ENCODE assay signal across 8 cellular contexts in genomic region chr4:24988776-24989175, GRCh38. TPM values are rescaled to one million over a fixed set of nuclear protein-coding genes. Genes with fewer than 3 reads are reported as not detected.
DNase-seq lines count a peak whose midpoint lies in the region; ATAC-seq and TF ChIP-seq lines count a peak whose summit lies in the region.

No MANE protein-coding gene starts in this region.

- no peaks in the 10 kb centered on the region for H3K27me3 ChIP-seq in kidney epithelial cell (ENCODE audit: control insufficient read depth, insufficient read depth, low read length)

- no peak overlapping the region for H3K4me3 ChIP-seq in kidney epithelial cell (ENCODE audit: low read depth, low read length)

- no peak for ATAC-seq in activated T-cell treated with anti-CD3 and anti-CD28 coated beads, Interleukin-2, amount 50 U/mL, for 72 hours (replicated peaks in 1 of 2)

- TF ChIP-seq CTCF in kidney epithelial cell (IDR thresholded peaks at IDR 0.05; ENCODE audit: insufficient read depth, low read length, poor library complexity, severe bottlenecking), result peak; percentile 46

- H3K9me3 Mint-ChIP-seq in activated T-cell treated with anti-CD3 and anti-CD28 coated beads, Interleukin-2, amount 50 U/mL, for 72 hours, result no peaks in the 10 kb centered on the region

- H3K4me1 Mint-ChIP-seq in activated T-cell treated with anti-CD3 and anti-CD28 coated beads, Interleukin-2, amount 50 U/mL, for 72 hours (ENCODE audit: low read depth), result no peaks in the 10 kb centered on the region

- peak; percentile 75 for TF ChIP-seq RAD21 in Ishikawa (IDR thresholded peaks at IDR 0.05; ENCODE audit: low read depth)

- H3K4me3 Mint-ChIP-seq in activated T-cell treated with anti-CD3 and anti-CD28 coated beads, Interleukin-2, amount 50 U/mL, for 72 hours, result no peak overlapping the region

- no peaks in the 10 kb centered on the region for H3K36me3 ChIP-seq in kidney epithelial cell (ENCODE audit: control insufficient read depth, insufficient read depth, low read length)

- H3K36me3 Mint-ChIP-seq in activated T-cell treated with anti-CD3 and anti-CD28 coated beads, Interleukin-2, amount 50 U/mL, for 72 hours (ENCODE audit: insufficient read depth in 2 of 2), result no peaks in the 10 kb centered on the region

- peak; percentile 24 for DNase-seq in COLO668 (lab: John Stamatoyannopoulos, UW; ENCODE audit: unreplicated experiment)
- DNase-seq in astrocyte of the hippocampus (ENCODE audit: low read depth, low spot score), result peak; percentile 35
- no peak for DNase-seq in kidney epithelial cell (ENCODE audit: low read depth)
- DNase-seq in activated CD4-positive, alpha-beta T cell treated with anti-CD3 and anti-CD28 coated beads, Interleukin-2, amount 50 U/mL, for 48 hours, result no peak
- DNase-seq in hippocampal formation (lab: John Stamatoyannopoulos, UW), result no peak
- no peak for DNase-seq in activated T-cell treated with anti-CD3 and anti-CD28 coated beads, Interleukin-2, amount 50 U/mL, for 72 hours
- no peak for DNase-seq in NCI-H2227 treated with DMSO at 0.1 percent for 48 hours (lab: John Stamatoyannopoulos, UW)

- no peak overlapping the region for H3K27ac Mint-ChIP-seq in activated T-cell treated with anti-CD3 and anti-CD28 coated beads, Interleukin-2, amount 50 U/mL, for 72 hours

- H3K27me3 Mint-ChIP-seq in activated T-cell treated with anti-CD3 and anti-CD28 coated beads, Interleukin-2, amount 50 U/mL, for 72 hours (ENCODE audit: low read depth), result no peaks in the 10 kb centered on the region

- no peak for TF ChIP-seq EP300 in Ishikawa (IDR thresholded peaks at IDR 0.05; ENCODE audit: borderline replicate concordance)

TF ChIP-seq in Ishikawa, 13 proteins besides CTCF, POLR2A, EP300 and RAD21:
- TF ChIP-seq REST (IDR thresholded peaks at IDR 0.05; ENCODE audit: low read depth) (no peak), MAX (IDR thresholded peaks at IDR 0.05) (no peak), FOXM1 (IDR thresholded peaks at IDR 0.05; ENCODE audit: borderline replicate concordance, low read depth) (no peak), CEBPB (IDR thresholded peaks at IDR 0.05) (no peak)

RNA-seq across cellular contexts. Expression of gene LGI2, which starts 42.0 kb away (rescaled TPM):
- total RNA-seq in kidney epithelial cell, result 0.25 and 0.75 TPM in 2 replicates
- not detected for total RNA-seq in activated T-cell treated with anti-CD3 and anti-CD28 coated beads, Interleukin-2, amount 50 U/mL, for 72 hours

Comparison
In these comparisons a context has a peak if more than half of its experiments do, and no peak if none do; other contexts are left out.
1. DNase-seq: peak in COLO668 (single experiment) and astrocyte of the hippocampus (single experiment); none in kidney epithelial cell (single experiment), activated CD4-positive, alpha-beta T cell treated with anti-CD3 and anti-CD28 coated beads, Interleukin-2, amount 50 U/mL, for 48 hours (0 of 2), hippocampal formation (0 of 2), activated T-cell treated with anti-CD3 and anti-CD28 coated beads, Interleukin-2, amount 50 U/mL, for 72 hours (0 of 2) and NCI-H2227 treated with DMSO at 0.1 percent for 48 hours (single experiment).